ENCODE assay signal across 1 cellular context in the genomic region with DNA sequence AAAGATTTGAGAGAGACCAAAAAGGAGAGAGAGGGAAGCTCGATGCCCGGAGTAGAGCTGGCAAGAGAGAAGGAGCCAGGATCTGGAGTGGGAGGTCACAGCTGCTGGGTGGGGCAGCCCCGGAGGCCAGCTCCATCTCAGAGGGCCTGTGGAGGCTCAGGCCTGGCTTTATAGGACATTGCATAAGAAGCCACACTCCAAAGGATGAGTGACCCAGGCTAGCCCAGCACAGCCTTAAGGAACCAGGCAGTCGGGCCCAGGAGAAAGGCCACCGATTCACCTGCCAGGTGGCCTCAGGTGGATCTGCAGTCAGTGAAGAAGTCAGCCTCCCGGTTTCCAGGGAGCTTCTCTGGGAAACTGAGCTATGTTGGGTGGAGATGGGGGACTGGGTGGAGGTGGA.
TF ChIP-seq lines count a peak whose summit lies in the region.

No MANE protein-coding gene starts in this region.

TF ChIP-seq in K562, 482 proteins besides CTCF, POLR2A, EP300 and RAD21:
- TF ChIP-seq, protein P1, sequence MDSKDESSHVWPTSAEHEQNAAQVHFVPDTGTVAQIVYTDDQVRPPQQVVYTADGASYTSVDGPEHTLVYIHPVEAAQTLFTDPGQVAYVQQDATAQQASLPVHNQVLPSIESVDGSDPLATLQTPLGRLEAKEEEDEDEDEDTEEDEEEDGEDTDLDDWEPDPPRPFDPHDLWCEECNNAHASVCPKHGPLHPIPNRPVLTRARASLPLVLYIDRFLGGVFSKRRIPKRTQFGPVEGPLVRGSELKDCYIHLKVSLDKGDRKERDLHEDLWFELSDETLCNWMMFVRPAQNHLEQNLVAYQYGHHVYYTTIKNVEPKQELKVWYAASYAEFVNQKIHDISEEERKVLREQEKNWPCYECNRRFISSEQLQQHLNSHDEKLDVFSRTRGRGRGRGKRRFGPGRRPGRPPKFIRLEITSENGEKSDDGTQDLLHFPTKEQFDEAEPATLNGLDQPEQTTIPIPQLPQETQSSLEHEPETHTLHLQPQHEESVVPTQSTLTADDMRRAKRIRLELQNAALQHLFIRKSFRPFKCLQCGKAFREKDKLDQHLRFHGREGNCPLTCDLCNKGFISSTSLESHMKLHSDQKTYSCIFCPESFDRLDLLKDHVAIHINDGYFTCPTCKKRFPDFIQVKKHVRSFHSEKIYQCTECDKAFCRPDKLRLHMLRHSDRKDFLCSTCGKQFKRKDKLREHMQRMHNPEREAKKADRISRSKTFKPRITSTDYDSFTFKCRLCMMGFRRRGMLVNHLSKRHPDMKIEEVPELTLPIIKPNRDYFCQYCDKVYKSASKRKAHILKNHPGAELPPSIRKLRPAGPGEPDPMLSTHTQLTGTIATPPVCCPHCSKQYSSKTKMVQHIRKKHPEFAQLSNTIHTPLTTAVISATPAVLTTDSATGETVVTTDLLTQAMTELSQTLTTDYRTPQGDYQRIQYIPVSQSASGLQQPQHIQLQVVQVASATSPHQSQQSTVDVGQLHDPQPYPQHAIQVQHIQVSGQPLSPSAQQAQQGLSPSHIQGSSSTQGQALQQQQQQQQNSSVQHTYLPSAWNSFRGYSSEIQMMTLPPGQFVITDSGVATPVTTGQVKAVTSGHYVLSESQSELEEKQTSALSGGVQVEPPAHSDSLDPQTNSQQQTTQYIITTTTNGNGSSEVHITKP (IDR thresholded peaks at IDR 0.05; ENCODE audit: partially characterized antibody), result no peak
- TF ChIP-seq ZC3H11A (IDR thresholded peaks at IDR 0.05; ENCODE audit: low read depth, low read length) (no peak), ETV6 (IDR thresholded peaks at IDR 0.05; ENCODE audit: borderline replicate concordance in 1 of 2, low read depth in 2 of 2, low read length in 1 of 2) (no peak), ETV6 (CRISPR knock-in tag; IDR thresholded peaks at IDR 0.05; ENCODE audit: borderline replicate concordance) (no peak), ARID1B (IDR thresholded peaks at IDR 0.05) (no peak), STAT5B (CRISPR knock-in tag; IDR thresholded peaks at IDR 0.05) (no peak), EZH2 (IDR thresholded peaks at IDR 0.05; ENCODE audit: borderline replicate concordance, low read depth, low read length) (0 out of 2 replicates have a peak, but pooled peaks have one; percentile 9), ZNF445 (CRISPR knock-in tag; IDR thresholded peaks at IDR 0.05; ENCODE audit: low read depth) (no peak), SRF (CRISPR knock-in tag; IDR thresholded peaks at IDR 0.05) (no peak)
